In the genomic region with DNA sequence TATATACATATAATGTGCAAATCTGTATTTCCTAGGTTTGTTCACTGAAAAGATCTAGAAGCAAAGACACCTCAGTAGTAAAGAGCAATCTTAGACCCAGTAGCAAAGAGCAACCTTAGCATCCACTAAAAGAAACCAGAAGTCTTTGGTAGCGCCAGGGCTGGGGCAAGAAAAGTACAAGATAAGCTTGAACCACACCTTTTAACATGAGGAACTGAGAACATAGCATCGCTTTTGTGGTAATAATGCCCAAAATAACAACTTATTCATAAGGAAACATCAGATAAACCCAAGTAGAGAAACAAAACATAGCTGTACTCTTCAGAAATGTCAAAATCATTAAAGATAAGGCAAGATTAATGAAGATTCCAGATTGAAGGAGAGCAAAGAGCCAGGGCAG, we compare ENCODE assay signal across 14 cellular contexts.
DNase-seq lines count a peak whose midpoint lies in the region; ATAC-seq, FAIRE-seq and TF ChIP-seq lines count a peak whose summit lies in the region.
"Had no signal": no experiment of that assay in that cellular context is flagged by ENCODE, and none has a peak within 500 bp of the region (broad histone marks: within the 10 kb centered on the region; RNA-seq: fewer than 3 reads in every experiment).

No MANE protein-coding gene starts in this region.

- TF ChIP-seq CTCF in prostate gland (IDR thresholded peaks at IDR 0.05) = no peak

- H3K4me1 ChIP-seq in prostate gland (replicated peaks) = peaks cover 6% of the 10 kb centered on the region
- H3K4me1 ChIP-seq: uterus had no signal

- no peaks in the 10 kb centered on the region for H3K9me3 ChIP-seq in prostate gland
- H3K9me3 ChIP-seq: uterus had no signal

- no peak for DNase-seq in GM12892 (ENCODE audit: insufficient read length)
- DNase-seq in prostate gland (ENCODE audit: low spot score) = no peak
- DNase-seq in stimulated activated naive CD4-positive, alpha-beta T cell (lab: John Stamatoyannopoulos, UW) = no peak
- no peak for DNase-seq in retina
- DNase-seq in NCI-H2107 treated with DMSO at 0.1 percent for 48 hours (lab: John Stamatoyannopoulos, UW; ENCODE audit: unreplicated experiment) = no peak
- DNase-seq: activated CD4-positive, alpha-beta T cell treated with anti-CD3 and anti-CD28 coated beads, Interleukin-2, amount 50 U/mL, for 1 hour; immature natural killer cell; NCI-H524; T-helper 17 cell; uterus had no signal

- no peak overlapping the region for H3K27ac ChIP-seq in prostate gland
- H3K27ac ChIP-seq: uterus had no signal

- TF ChIP-seq POLR2A in GM12892 (IDR thresholded peaks at IDR 0.05; ENCODE audit: low read depth, low read length) = no peak
- no peak for TF ChIP-seq POLR2A in prostate gland (IDR thresholded peaks at IDR 0.05)

- H3K27me3 ChIP-seq in prostate gland (replicated peaks; ENCODE audit: insufficient read depth) = no peaks in the 10 kb centered on the region
- H3K27me3 ChIP-seq: uterus had no signal

- peak; percentile 14 for FAIRE-seq in GM12892 (lab: Jason Lieb, UNC)
- FAIRE-seq: HTR-8/SVneo had no signal

- H3K4me3 ChIP-seq in prostate gland = no peak overlapping the region
- H3K4me3 ChIP-seq: uterus had no signal

- no peaks in the 10 kb centered on the region for H3K36me3 ChIP-seq in prostate gland
- H3K36me3 ChIP-seq: uterus had no signal

- ATAC-seq in GM19463 (IDR thresholded peaks at IDR 0.05; ENCODE audit: unreplicated experiment) (peak; percentile 71), HG02763 (IDR thresholded peaks at IDR 0.05; ENCODE audit: unreplicated experiment) (peak; percentile 62), HG03469 (IDR thresholded peaks at IDR 0.05; ENCODE audit: unreplicated experiment) (peak; percentile 93)
- ATAC-seq: T-helper 17 cell had no signal

- intact Hi-C loops in prostate gland (cut with DNase I) = no loop called here

- 87% methylated on average over 2 of the region's 2 CpGs for WGBS in prostate gland
